ENCODE assay signal across 11 cellular contexts in genomic region chr5:135729582-135729879, GRCh38.
DNase-seq lines count a peak whose midpoint lies in the region; ATAC-seq and TF ChIP-seq lines count a peak whose summit lies in the region.
"Had no signal": no experiment of that assay in that cellular context is flagged by ENCODE, and none has a peak within 500 bp of the region (broad histone marks: within the 10 kb centered on the region; RNA-seq: fewer than 3 reads in every experiment).

No MANE protein-coding gene starts in this region.

- peak; percentile 12 for DNase-seq in SIG-M5 treated with dmso at 0.1 percent for 504 hours (lab: John Stamatoyannopoulos, UW; ENCODE audit: unreplicated experiment)
- no peak for DNase-seq in SIG-M5 (lab: John Stamatoyannopoulos, UW)
- DNase-seq in SK-N-MC (ENCODE audit: low read depth, low spot score) = no peak
- no peak for DNase-seq in glutamatergic neuron
- no peak for DNase-seq in suprapubic skin (ENCODE audit: low spot score in 2 of 2)
- no peak for DNase-seq in NCI-H187 treated with DMSO at 0.1 percent for 48 hours (lab: John Stamatoyannopoulos, UW)
- no peak for DNase-seq in stimulated activated CD4-positive, alpha-beta T cell treated with anti-CD3 and anti-CD28 coated beads, Interleukin-4, amount 100 ng/mL, for 4 hours
- no peak for DNase-seq in natural killer cell
- DNase-seq: activated CD4-positive, alpha-beta T cell treated with anti-CD3 and anti-CD28 coated beads, Interleukin-2, amount 50 U/mL, for 4 hours had no signal

- no peak for TF ChIP-seq POLR2A in suprapubic skin (IDR thresholded peaks at IDR 0.05)

- no peak overlapping the region for H3K27ac Mint-ChIP-seq in glutamatergic neuron (ENCODE audit: unreplicated experiment)
- H3K27ac Mint-ChIP-seq in natural killer cell = no peak overlapping the region
- H3K27ac Mint-ChIP-seq: memory B cell; stimulated activated naive CD8-positive, alpha-beta T cell treated with anti-CD3 and anti-CD28 coated beads, Interleukin-15, Interleukin-2, amounts not matched to agents 100 ng/mL and 50 ng/mL, for 24 hours had no signal

- no peak overlapping the region for H3K9ac ChIP-seq in SK-N-MC (ENCODE audit: insufficient read length)

- no peaks in the 10 kb centered on the region for H3K4me1 ChIP-seq in suprapubic skin

- H3K4me1 Mint-ChIP-seq in glutamatergic neuron (ENCODE audit: low read depth, unreplicated experiment) = peaks cover 4% of the 10 kb centered on the region
- H3K4me1 Mint-ChIP-seq in natural killer cell = no peaks in the 10 kb centered on the region
- H3K4me1 Mint-ChIP-seq: memory B cell had no signal

- intact Hi-C loops in natural killer cell (cut with micrococcal nuclease) = no loop called here

- H3K36me3 ChIP-seq in SK-N-MC (ENCODE audit: insufficient read depth, low read length) (no peaks in the 10 kb centered on the region), suprapubic skin (no peaks in the 10 kb centered on the region)

- no peaks in the 10 kb centered on the region for H3K36me3 Mint-ChIP-seq in glutamatergic neuron (ENCODE audit: unreplicated experiment)
- no peaks in the 10 kb centered on the region for H3K36me3 Mint-ChIP-seq in natural killer cell
- H3K36me3 Mint-ChIP-seq: memory B cell had no signal

- H3K4me3 ChIP-seq in SK-N-MC = no peak overlapping the region
- H3K4me3 ChIP-seq in suprapubic skin = no peak overlapping the region

- H3K27me3 Mint-ChIP-seq in glutamatergic neuron (ENCODE audit: unreplicated experiment) (no peaks in the 10 kb centered on the region), natural killer cell (ENCODE audit: low read depth in 2 of 2) (peaks cover 0 to 2% of the 10 kb centered on the region in 2 donors)
- H3K27me3 Mint-ChIP-seq: stimulated activated naive CD8-positive, alpha-beta T cell treated with anti-CD3 and anti-CD28 coated beads, Interleukin-15, Interleukin-2, amounts not matched to agents 100 ng/mL and 50 ng/mL, for 24 hours had no signal

- no peak for ATAC-seq in natural killer cell

- H3K9me3 ChIP-seq in SK-N-MC (ENCODE audit: low read depth, low read length) = no peaks in the 10 kb centered on the region
- no peaks in the 10 kb centered on the region for H3K9me3 ChIP-seq in suprapubic skin

- TF ChIP-seq CTCF in glutamatergic neuron (IDR thresholded peaks at IDR 0.05; ENCODE audit: partially characterized antibody, unreplicated experiment) (peak; percentile 44), suprapubic skin (IDR thresholded peaks at IDR 0.05) (peak; percentile 13 to 14), natural killer cell (IDR thresholded peaks at IDR 0.05) (no peak)

- no peaks in the 10 kb centered on the region for H3K27me3 ChIP-seq in suprapubic skin

- H3K4me3 Mint-ChIP-seq in glutamatergic neuron (ENCODE audit: unreplicated experiment) (no peak overlapping the region), natural killer cell (no peak overlapping the region)
- H3K4me3 Mint-ChIP-seq: memory B cell; stimulated activated naive CD8-positive, alpha-beta T cell treated with anti-CD3 and anti-CD28 coated beads, Interleukin-15, Interleukin-2, amounts not matched to agents 100 ng/mL and 50 ng/mL, for 24 hours had no signal

- H3K9me3 Mint-ChIP-seq in glutamatergic neuron (ENCODE audit: unreplicated experiment) = no peaks in the 10 kb centered on the region
- no peaks in the 10 kb centered on the region for H3K9me3 Mint-ChIP-seq in natural killer cell
- H3K9me3 Mint-ChIP-seq: memory B cell; stimulated activated naive CD8-positive, alpha-beta T cell treated with anti-CD3 and anti-CD28 coated beads, Interleukin-15, Interleukin-2, amounts not matched to agents 100 ng/mL and 50 ng/mL, for 24 hours had no signal

- H3K27ac ChIP-seq in SK-N-MC (peak overlapping the region; percentile 80), suprapubic skin (no peak overlapping the region)

- no peak for TF ChIP-seq EP300 in suprapubic skin (IDR thresholded peaks at IDR 0.05)
